8 cellular contexts compared by ENCODE assay signal in the genomic region with DNA sequence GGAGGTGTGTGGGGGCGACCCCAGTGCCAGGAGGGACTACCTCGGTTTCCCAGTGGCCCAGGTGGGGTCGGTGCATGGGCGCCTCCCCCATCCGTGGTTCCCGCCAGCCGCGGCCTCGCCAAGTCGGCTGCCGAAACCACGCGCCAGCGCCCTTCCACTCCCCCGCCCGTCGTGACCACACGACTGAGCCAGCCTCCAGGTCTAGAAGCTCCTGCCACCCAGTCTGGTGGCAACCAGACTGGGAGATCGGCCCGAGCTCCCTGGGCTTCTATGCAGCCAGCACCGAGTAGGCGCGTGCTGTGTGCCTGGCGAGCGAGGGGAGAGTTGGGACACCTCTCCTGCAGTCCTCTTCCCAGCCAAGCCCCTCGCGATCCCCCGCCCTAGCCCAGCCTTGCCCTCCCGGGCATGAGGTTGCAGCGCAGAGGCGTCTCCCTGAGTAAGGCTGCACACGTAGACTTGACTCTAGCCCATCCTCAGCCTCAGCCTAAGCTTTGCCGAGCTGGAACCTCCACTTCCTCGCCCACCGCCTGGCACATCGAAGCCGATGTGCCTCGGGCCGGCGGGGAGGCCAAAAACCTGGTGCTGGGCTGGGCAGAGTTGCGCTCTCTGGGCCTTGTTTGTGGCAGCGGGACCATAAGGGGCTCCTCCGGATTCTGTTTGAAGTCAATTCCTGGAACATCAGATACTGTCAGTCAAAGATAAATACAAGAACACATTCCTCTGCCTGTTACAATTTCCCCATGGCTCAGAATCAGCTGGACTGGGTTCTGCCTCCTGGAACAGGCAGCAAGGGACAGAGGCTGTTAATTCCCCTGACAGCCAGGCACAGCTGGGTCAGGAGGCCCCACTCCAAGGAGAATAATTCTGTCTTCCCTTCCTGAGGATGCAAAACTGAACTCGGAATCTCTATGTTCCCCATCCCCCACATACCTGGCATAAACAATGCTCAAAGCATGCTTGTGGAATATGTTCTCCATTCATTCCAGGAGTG. TPM values are rescaled to one million over a fixed set of nuclear protein-coding genes. Genes with fewer than 3 reads are reported as not detected.
DNase-seq lines count a peak whose midpoint lies in the region; ATAC-seq and TF ChIP-seq lines count a peak whose summit lies in the region.

No MANE protein-coding gene starts in this region.

- peaks cover 3 to 5% of the 10 kb centered on the region in 2 donors for H3K4me1 ChIP-seq in naive thymus-derived CD4-positive, alpha-beta T cell (ENCODE audit: control insufficient read depth in 2 of 2, insufficient read depth in 2 of 2, low read length in 2 of 2)
- peaks cover 0 to 8% of the 10 kb centered on the region in 2 donors for H3K4me1 ChIP-seq in uterus

- H3K27ac ChIP-seq in dorsolateral prefrontal cortex (peak overlapping the region in 52 of 59 donors; percentile 11 to 92 (median 70)), uterus (peak overlapping the region; percentile 5 to 19)
- H3K27ac ChIP-seq in naive thymus-derived CD4-positive, alpha-beta T cell (ENCODE audit: low read depth, low read length) = no peak overlapping the region

- H3K27me3 ChIP-seq in dorsolateral prefrontal cortex = peaks cover 0 to 4% (median 0%) of the 10 kb centered on the region in 45 donors
- peaks cover 4 to 24% of the 10 kb centered on the region in 2 donors for H3K27me3 ChIP-seq in naive thymus-derived CD4-positive, alpha-beta T cell (ENCODE audit: control insufficient read depth in 2 of 2, insufficient read depth in 2 of 2, low read length in 2 of 2)
- H3K27me3 ChIP-seq in uterus = no peaks in the 10 kb centered on the region

- no peaks in the 10 kb centered on the region for H3K9me3 ChIP-seq in naive thymus-derived CD4-positive, alpha-beta T cell (ENCODE audit: control insufficient read depth in 2 of 3, low read length in 3 of 3)
- H3K9me3 ChIP-seq in uterus = no peaks in the 10 kb centered on the region

- in situ Hi-C loops in KBM-7 (cut with MboI; ENCODE audit: low pct_unique_long_range_greater_than_20kb, low sequenced_read_pairs) = loop anchor here (10.0 kb wide), 1 partner anchor 66 kb away; no protein-coding TSS in a partner anchor

- no peak overlapping the region for H3K27ac Mint-ChIP-seq in activated B cell treated with CpG ODN at 0.5 μM for 24 hours
- no peak overlapping the region for H3K27ac Mint-ChIP-seq in naive thymus-derived CD4-positive, alpha-beta T cell

- POLR2A ChIA-PET in activated B cell treated with CpG ODN at 0.5 μM for 24 hours (lab: Charles Lee) = interaction anchor here (0.6 kb wide), 1 partner anchor 246 kb away, joined by 3 read pairs; no protein-coding TSS in a partner anchor
- POLR2A ChIA-PET in naive thymus-derived CD4-positive, alpha-beta T cell (lab: Charles Lee) = no interaction called here

- no peaks in the 10 kb centered on the region for H3K36me3 Mint-ChIP-seq in activated B cell treated with CpG ODN at 0.5 μM for 24 hours (ENCODE audit: low read depth)
- H3K36me3 Mint-ChIP-seq in naive thymus-derived CD4-positive, alpha-beta T cell = peaks cover 0 to 3% (median 0%) of the 10 kb centered on the region in 5 donors

- TF ChIP-seq CTCF in activated B cell treated with CpG ODN at 0.5 μM for 24 hours (IDR thresholded peaks at IDR 0.05) (no peak), dorsolateral prefrontal cortex (IDR thresholded peaks at IDR 0.05 in 54 of 56, conservative IDR thresholded peaks at IDR 0.05 in 2 of 56; ENCODE audit: low read depth in 1 of 56, partially characterized antibody in 56 of 56) (no peak), uterus (IDR thresholded peaks at IDR 0.05) (no peak)

- peak; percentile 61 for ATAC-seq in activated B cell treated with CpG ODN at 0.5 μM for 24 hours (ENCODE audit: low read depth)
- ATAC-seq in naive thymus-derived CD4-positive, alpha-beta T cell = peak; percentile 59
- ATAC-seq in GM21723 (IDR thresholded peaks at IDR 0.05; ENCODE audit: unreplicated experiment) = no peak
- no peak for ATAC-seq in HG03135 (IDR thresholded peaks at IDR 0.05; ENCODE audit: unreplicated experiment)

- H3K4me3 Mint-ChIP-seq in activated B cell treated with CpG ODN at 0.5 μM for 24 hours = peak overlapping the region; percentile 81
- peak overlapping the region; percentile 72 to 85 (median 79) for H3K4me3 Mint-ChIP-seq in naive thymus-derived CD4-positive, alpha-beta T cell

- DNase-seq in AG20443 (ENCODE audit: low spot score) (peak; percentile 38), activated B cell treated with CpG ODN at 0.5 μM for 24 hours (no peak), dorsolateral prefrontal cortex (peak in 5 of 10 donors; percentile 42 to 79 (median 60)), uterus (peak; percentile 42 to 60), KBM-7 (no peak)
- DNase-seq in naive thymus-derived CD4-positive, alpha-beta T cell = peak in 5 of 9 donors; percentile 8 to 38 (median 10)

- H3K27me3 Mint-ChIP-seq in activated B cell treated with CpG ODN at 0.5 μM for 24 hours = peaks cover 26% of the 10 kb centered on the region
- peaks cover 19 to 45% (median 22%) of the 10 kb centered on the region in 5 donors for H3K27me3 Mint-ChIP-seq in naive thymus-derived CD4-positive, alpha-beta T cell

- intact Hi-C loops in activated B cell treated with CpG ODN at 0.5 μM for 24 hours (cut with micrococcal nuclease) (no loop called here), dorsolateral prefrontal cortex (cut with DNase I) (loop anchor here in 1 of 2 donors (5.0 kb wide), 1 partner anchor 73 kb away; no protein-coding TSS in a partner anchor), uterus (cut with DNase I; ENCODE audit: low total_unique reads) (no loop called here)
- intact Hi-C loops in naive thymus-derived CD4-positive, alpha-beta T cell (cut with micrococcal nuclease) = no loop called here

- CTCF ChIA-PET in activated B cell treated with CpG ODN at 0.5 μM for 24 hours (lab: Charles Lee) = interaction anchor here (0.8 to 2.6 kb wide), 2 partner anchors 11 to 13 kb away, joined by 3 to 8 read pairs; no protein-coding TSS in a partner anchor
- CTCF ChIA-PET in naive thymus-derived CD4-positive, alpha-beta T cell (lab: Charles Lee) = no interaction called here

- H3K4me3 ChIP-seq in dorsolateral prefrontal cortex (peak overlapping the region; percentile 23 to 73 (median 59)), uterus (peak overlapping the region; percentile 45 to 46)
- H3K4me3 ChIP-seq in naive thymus-derived CD4-positive, alpha-beta T cell (ENCODE audit: low read length) = peak overlapping the region; percentile 47

- H3K9me3 Mint-ChIP-seq in activated B cell treated with CpG ODN at 0.5 μM for 24 hours = no peaks in the 10 kb centered on the region
- peaks cover 0 to 1% (median 0%) of the 10 kb centered on the region in 11 donors for H3K9me3 Mint-ChIP-seq in naive thymus-derived CD4-positive, alpha-beta T cell

- no peak for TF ChIP-seq POLR2A in uterus (IDR thresholded peaks at IDR 0.05)

- no peaks in the 10 kb centered on the region for H3K36me3 ChIP-seq in naive thymus-derived CD4-positive, alpha-beta T cell (ENCODE audit: control insufficient read depth in 2 of 3, insufficient read depth in 3 of 3, low read length in 3 of 3)
- no peaks in the 10 kb centered on the region for H3K36me3 ChIP-seq in uterus

- H3K4me1 Mint-ChIP-seq in activated B cell treated with CpG ODN at 0.5 μM for 24 hours = peaks cover 15% of the 10 kb centered on the region
- peaks cover 0 to 14% (median 13%) of the 10 kb centered on the region in 7 donors for H3K4me1 Mint-ChIP-seq in naive thymus-derived CD4-positive, alpha-beta T cell

RNA-seq across cellular contexts. Expression of gene CPNE5, which starts 1.5 kb away (rescaled TPM):
- total RNA-seq in activated B cell treated with CpG ODN at 0.5 μM for 24 hours = 57.8 and 59.1 TPM in 2 replicates
- total RNA-seq in dorsolateral prefrontal cortex = 100 to 1,000 TPM in 69 of 120 experiments, 10 to 100 TPM in 51; 48.5 to 145 (median 105) TPM
- 1 to 10 TPM in 3 of 5 experiments, under 1 TPM in 1, not detected in 1; 0.27 to 5.1 (median 2.4) TPM for total RNA-seq in naive thymus-derived CD4-positive, alpha-beta T cell
- under 1 TPM; 0.09 to 0.52 TPM for polyA plus RNA-seq in naive thymus-derived CD4-positive, alpha-beta T cell
- total RNA-seq in uterus = 10 to 100 TPM in 3 of 4 donors, 1 to 10 TPM in 1; 9.5 to 33.8 (median 12.2) TPM

RNA-seq across cellular contexts. Expression of gene PPIL1, which starts 33.8 kb away (rescaled TPM):
- 23.4 and 27.0 TPM in 2 replicates for total RNA-seq in activated B cell treated with CpG ODN at 0.5 μM for 24 hours
- total RNA-seq in dorsolateral prefrontal cortex = 10 to 100 TPM; 14.7 to 37.9 (median 25.3) TPM
- 10 to 100 TPM in 3 of 5 experiments, 1 to 10 TPM in 2; 3.5 to 34.7 (median 10.3) TPM for total RNA-seq in naive thymus-derived CD4-positive, alpha-beta T cell
- 10 to 100 TPM; 21.5 to 22.5 TPM for polyA plus RNA-seq in naive thymus-derived CD4-positive, alpha-beta T cell
- total RNA-seq in uterus = 10 to 100 TPM; 22.8 to 36.0 (median 27.5) TPM

RNA-seq across cellular contexts. Expression of gene C6orf89, which starts 45.0 kb away (rescaled TPM):
- total RNA-seq in activated B cell treated with CpG ODN at 0.5 μM for 24 hours = 29.7 and 30.3 TPM in 2 replicates
- 10 to 100 TPM; 52.9 to 88.0 (median 72.2) TPM for total RNA-seq in dorsolateral prefrontal cortex
- 10 to 100 TPM; 34.6 to 48.2 (median 47.7) TPM for total RNA-seq in naive thymus-derived CD4-positive, alpha-beta T cell
- polyA plus RNA-seq in naive thymus-derived CD4-positive, alpha-beta T cell = 10 to 100 TPM; 40.3 to 40.4 TPM
- 10 to 100 TPM; 21.3 to 67.9 (median 42.6) TPM for total RNA-seq in uterus

Comparison
In these comparisons a context has a peak if more than half of its experiments do, and no peak if none do; other contexts are left out.
1. DNase-seq: peak in AG20443 (single experiment), naive thymus-derived CD4-positive, alpha-beta T cell (5 of 9) and uterus (2 of 2); none in activated B cell treated with CpG ODN at 0.5 μM for 24 hours (single experiment) and KBM-7 (single experiment).
2. ATAC-seq: peak in activated B cell treated with CpG ODN at 0.5 μM for 24 hours (single experiment) and naive thymus-derived CD4-positive, alpha-beta T cell (single experiment); none in GM21723 (single experiment) and HG03135 (single experiment).
3. Peak in every context shown above with its lines, with median percentiles within 50 percentile points of each other: H3K4me3 ChIP-seq.